ENCODE assay signal across 33 cellular contexts in genomic region chr3:42412526-42413155, GRCh38. TPM values are rescaled to one million over a fixed set of nuclear protein-coding genes. Genes with fewer than 3 reads are reported as not detected.
"Had no signal": no experiment of that assay in that cellular context is flagged by ENCODE, and none has a peak within 500 bp of the region (broad histone marks: within the 10 kb centered on the region; RNA-seq: fewer than 3 reads in every experiment).

No MANE protein-coding gene starts in this region.

- H3K9me3 ChIP-seq: body of pancreas, SJCRH30 had no signal

- H3K27ac ChIP-seq: body of pancreas, SJCRH30, SK-N-MC had no signal

- H3K4me3 ChIP-seq: body of pancreas, SJCRH30, SK-N-MC had no signal

- H3K27me3 ChIP-seq: body of pancreas, SJCRH30 had no signal

- DNase-seq: activated CD4-positive, alpha-beta T cell treated with anti-CD3 and anti-CD28 coated beads for 36 hours; activated CD4-positive, alpha-beta T cell treated with anti-CD3 and anti-CD28 coated beads, Interleukin-2, amount 10 ng/mL, durations not matched to agents 7 days and 5 days; activated CD4-positive, alpha-beta T cell treated with anti-CD3 and anti-CD28 coated beads, Interleukin-2, amount 50 U/mL, for 48 hours; activated CD8-positive, alpha-beta T cell treated with anti-CD3 and anti-CD28 coated beads, Interleukin-2, amount 10 ng/mL, durations not matched to agents 7 days and 5 days; activated gamma-delta T cell; activated naive CD4-positive, alpha-beta T cell treated with Interleukin-2 at 50 U/mL for 16 hours; activated naive CD8-positive, alpha-beta T cell treated with anti-CD3 and anti-CD28 coated beads, Interleukin-2, amount 10 ng/mL, durations not matched to agents 7 days and 5 days; activated T-cell treated with anti-CD3 and anti-CD28 coated beads, Interleukin-2, amount 50 U/mL, for 24 hours; amygdala; body of pancreas; Karpas-422; KBM-7; NCI-H1048; NCI-H1105 treated with DMSO at 0.1 percent for 48 hours; NCI-H1436; NCI-H1694 treated with DMSO at 0.1 percent for 48 hours; NCI-H2029; NCI-H2107; NCI-H226; NCI-H446 treated with DMSO at 0.1 percent for 48 hours; NCI-H526; NCI-H774; SHP77; SJCRH30 had no signal

- H3K4me1 ChIP-seq: body of pancreas, SJCRH30 had no signal

- H3K36me3 ChIP-seq: SJCRH30 had no signal

RNA-seq across cellular contexts. Expression of gene LYZL4, which starts 2.2 kb away (rescaled TPM):
- total RNA-seq: activated CD4-positive, alpha-beta T cell treated with anti-CD3 and anti-CD28 coated beads for 36 hours; activated CD4-positive, alpha-beta T cell treated with anti-CD3 and anti-CD28 coated beads, Interleukin-2, amount 10 ng/mL, durations not matched to agents 7 days and 5 days; activated CD8-positive, alpha-beta T cell treated with anti-CD3 and anti-CD28 coated beads, Interleukin-2, amount 10 ng/mL, durations not matched to agents 7 days and 5 days; activated naive CD8-positive, alpha-beta T cell treated with anti-CD3 and anti-CD28 coated beads, Interleukin-2, amount 10 ng/mL, durations not matched to agents 7 days and 5 days; activated T-helper 2 cell treated with anti-CD3 and anti-CD28 coated beads, Interferon-gamma antibody, Interleukin-2, Interleukin-4, amounts not matched to agents 10 μg/mL and 5 μg/mL and 100 μg/mL, durations not matched to agents 14 hours and 24 hours and 36 hours; astrocyte; body of pancreas; chondrocyte; MCF 10A; SJCRH30; T-helper 1 cell treated with Interleukin-12 subunit alpha and Interleukin-12 subunit beta and Interleukin-4 antibody, amounts not matched to agents 30 ng/mL and 1 ng/mL, for 36 hours; T-helper 2 cell treated with Interferon-gamma antibody and Interleukin-4, amounts not matched to agents 100 ng/mL and 5 ng/mL, for 36 hours; WTC11 had no signal
- polyA plus RNA-seq: adipose tissue had no signal
